8 cellular contexts compared by ENCODE assay signal in the genomic region with DNA sequence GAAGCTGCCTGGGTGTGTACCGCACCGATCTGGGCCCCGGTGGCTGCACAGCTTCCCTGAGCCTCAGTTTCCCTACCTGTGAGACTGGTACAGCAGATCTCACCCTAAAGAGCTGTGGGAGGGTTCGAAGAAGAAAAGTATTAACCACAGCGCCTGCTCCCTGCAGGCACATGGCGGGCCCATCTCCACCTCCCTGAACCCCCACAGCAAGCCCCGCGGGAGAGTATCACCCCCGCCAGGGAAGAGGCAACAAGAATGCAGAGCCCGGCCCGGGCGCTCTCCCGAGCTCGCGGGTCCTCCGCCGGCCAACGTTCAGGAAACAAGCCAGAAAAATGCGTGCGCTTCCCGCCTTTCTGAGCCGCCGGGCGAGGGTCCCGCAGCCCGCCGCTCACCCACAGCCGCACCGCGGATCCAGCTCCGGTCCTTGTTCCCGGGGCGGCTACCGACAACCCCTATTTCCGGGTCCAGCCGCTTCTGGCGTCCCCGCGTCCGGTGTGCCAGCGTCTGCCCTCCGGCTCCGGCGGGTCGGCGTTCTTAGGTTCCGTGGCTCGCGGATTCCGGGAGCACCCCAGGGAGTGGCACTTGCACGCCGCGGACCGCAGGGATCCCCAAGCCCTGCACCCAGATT. TPM values are rescaled to one million over a fixed set of nuclear protein-coding genes. Genes with fewer than 3 reads are reported as not detected.
A peak's percentile ranks its signal among the peaks of the same experiment; 100 is the strongest.
DNase-seq lines count a peak whose midpoint lies in the region; ATAC-seq and TF ChIP-seq lines count a peak whose summit lies in the region.

A gene with protein sequence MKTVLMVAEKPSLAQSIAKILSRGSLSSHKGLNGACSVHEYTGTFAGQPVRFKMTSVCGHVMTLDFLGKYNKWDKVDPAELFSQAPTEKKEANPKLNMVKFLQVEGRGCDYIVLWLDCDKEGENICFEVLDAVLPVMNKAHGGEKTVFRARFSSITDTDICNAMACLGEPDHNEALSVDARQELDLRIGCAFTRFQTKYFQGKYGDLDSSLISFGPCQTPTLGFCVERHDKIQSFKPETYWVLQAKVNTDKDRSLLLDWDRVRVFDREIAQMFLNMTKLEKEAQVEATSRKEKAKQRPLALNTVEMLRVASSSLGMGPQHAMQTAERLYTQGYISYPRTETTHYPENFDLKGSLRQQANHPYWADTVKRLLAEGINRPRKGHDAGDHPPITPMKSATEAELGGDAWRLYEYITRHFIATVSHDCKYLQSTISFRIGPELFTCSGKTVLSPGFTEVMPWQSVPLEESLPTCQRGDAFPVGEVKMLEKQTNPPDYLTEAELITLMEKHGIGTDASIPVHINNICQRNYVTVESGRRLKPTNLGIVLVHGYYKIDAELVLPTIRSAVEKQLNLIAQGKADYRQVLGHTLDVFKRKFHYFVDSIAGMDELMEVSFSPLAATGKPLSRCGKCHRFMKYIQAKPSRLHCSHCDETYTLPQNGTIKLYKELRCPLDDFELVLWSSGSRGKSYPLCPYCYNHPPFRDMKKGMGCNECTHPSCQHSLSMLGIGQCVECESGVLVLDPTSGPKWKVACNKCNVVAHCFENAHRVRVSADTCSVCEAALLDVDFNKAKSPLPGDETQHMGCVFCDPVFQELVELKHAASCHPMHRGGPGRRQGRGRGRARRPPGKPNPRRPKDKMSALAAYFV (minus strand): TSS at position 450 of the 628 bp plus-strand sequence. CDS start 7,078 bp downstream, outside the sequence.

- TF ChIP-seq CTCF in foreskin fibroblast (IDR thresholded peaks at IDR 0.05; ENCODE audit: low read depth, low read length) = no peak
- no peak for TF ChIP-seq CTCF in neural crest cell (conservative IDR thresholded peaks at IDR 0.05)

- H3K27me3 Mint-ChIP-seq in neural crest cell (ENCODE audit: low read depth) = no peaks in the 10 kb centered on the region
- no peaks in the 10 kb centered on the region for H3K27me3 Mint-ChIP-seq in stimulated activated naive CD8-positive, alpha-beta T cell treated with anti-CD3 and anti-CD28 coated beads, Interleukin-15, amount 100 ng/mL, for 72 hours

- no peaks in the 10 kb centered on the region for H3K36me3 Mint-ChIP-seq in neural crest cell (ENCODE audit: low read depth)

- no peaks in the 10 kb centered on the region for H3K9me3 Mint-ChIP-seq in neural crest cell
- no peaks in the 10 kb centered on the region for H3K9me3 Mint-ChIP-seq in stimulated activated naive CD8-positive, alpha-beta T cell treated with anti-CD3 and anti-CD28 coated beads, Interleukin-15, amount 100 ng/mL, for 72 hours

- H3K4me3 Mint-ChIP-seq in neural crest cell = peak within 1 kb of the TSS; percentile 92
- H3K4me3 Mint-ChIP-seq in stimulated activated naive CD8-positive, alpha-beta T cell treated with anti-CD3 and anti-CD28 coated beads, Interleukin-15, amount 100 ng/mL, for 72 hours = peak within 1 kb of the TSS; percentile 88 to 94

- H3K4me3 ChIP-seq in foreskin fibroblast (ENCODE audit: low read depth in 1 of 2, low read length in 2 of 2) = peak within 1 kb of the TSS; percentile 96 to 98

- in situ Hi-C loops in ACHN (cut with HindIII; ENCODE audit: low pct_ligation_motif_present, low pct_unique_long_range_greater_than_20kb, low sequenced_read_pairs) = no loop called here

- ATAC-seq in stimulated activated naive CD8-positive, alpha-beta T cell treated with anti-CD3 and anti-CD28 coated beads, Interleukin-15, amount 100 ng/mL, for 72 hours = peak; percentile 98

- peak within 1 kb of the TSS; percentile 57 for H3K27ac Mint-ChIP-seq in neural crest cell (ENCODE audit: unreplicated experiment)
- peak within 1 kb of the TSS; percentile 94 to 97 for H3K27ac Mint-ChIP-seq in stimulated activated naive CD8-positive, alpha-beta T cell treated with anti-CD3 and anti-CD28 coated beads, Interleukin-15, amount 100 ng/mL, for 72 hours

- DNase-seq in ACHN (peak; percentile 70), LHCN-M2 (ENCODE audit: low read depth) (peak; percentile 69), SHP77 treated with DMSO at 0.1 percent for 48 hours (lab: John Stamatoyannopoulos, UW) (peak; percentile 21), activated gamma-delta T cell (lab: John Stamatoyannopoulos, UW) (peak; percentile 51), foreskin fibroblast (peak; percentile 70 to 91), neural crest cell (ENCODE audit: low read depth, low spot score) (peak; percentile 74)
- DNase-seq in stimulated activated naive CD8-positive, alpha-beta T cell treated with anti-CD3 and anti-CD28 coated beads, Interleukin-15, amount 100 ng/mL, for 72 hours = peak; percentile 80 to 87

- H3K4me1 Mint-ChIP-seq in neural crest cell = peaks cover 21% of the 10 kb centered on the region
- peaks cover 48% of the 10 kb centered on the region for H3K4me1 Mint-ChIP-seq in stimulated activated naive CD8-positive, alpha-beta T cell treated with anti-CD3 and anti-CD28 coated beads, Interleukin-15, amount 100 ng/mL, for 72 hours

- peak; percentile 91 for TF ChIP-seq POLR2A in GM19193 (IDR thresholded peaks at IDR 0.05; ENCODE audit: extremely low read depth, insufficient read depth, insufficient read length)

RNA-seq across cellular contexts. Expression of the gene that starts here (rescaled TPM):
- total RNA-seq in LHCN-M2 (2014; rRNA removed) (25.2 and 27.4 TPM in 2 replicates), neural crest cell (77.0 and 77.5 TPM in 2 replicates)
- 10.6 TPM for polyA plus RNA-seq in LHCN-M2 (2012)

Comparison
In these comparisons a context has a peak if more than half of its experiments do, and no peak if none do; other contexts are left out.
1. Peak in every context shown above with its lines: DNase-seq, ATAC-seq and H3K4me3 ChIP-seq.
2. DNase-seq: peak in every context shown above with its lines; median percentile 84 in stimulated activated naive CD8-positive, alpha-beta T cell treated with anti-CD3 and anti-CD28 coated beads, Interleukin-15, amount 100 ng/mL, for 72 hours; 80 in foreskin fibroblast; 74 in neural crest cell; 70 in ACHN; 69 in LHCN-M2; 51 in activated gamma-delta T cell; 21 in SHP77 treated with DMSO at 0.1 percent for 48 hours.